In the genomic region with DNA sequence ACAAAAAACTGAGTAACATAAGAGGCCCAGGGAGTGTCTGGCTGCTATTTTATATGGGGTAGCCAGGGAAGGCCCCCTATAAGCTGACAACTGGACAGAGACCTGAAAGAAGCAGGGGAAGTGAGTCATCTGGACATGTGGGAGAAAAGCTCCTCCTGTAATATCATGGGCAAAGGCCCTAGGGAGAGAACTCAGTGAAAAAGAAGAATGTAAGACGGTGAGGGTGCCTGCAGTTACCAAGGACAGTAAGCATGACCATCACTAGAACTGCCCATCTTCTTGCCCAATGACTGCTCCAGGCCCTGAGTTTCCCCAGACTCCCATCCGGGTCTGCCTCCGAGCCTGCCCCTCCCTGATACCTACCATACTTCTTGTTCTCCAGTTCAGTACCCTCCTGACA, we compare ENCODE assay signal across 9 cellular contexts. TPM values are rescaled to one million over a fixed set of nuclear protein-coding genes. Genes with fewer than 3 reads are reported as not detected.
DNase-seq lines count a peak whose midpoint lies in the region; ATAC-seq and TF ChIP-seq lines count a peak whose summit lies in the region.
"Had no signal": no experiment of that assay in that cellular context is flagged by ENCODE, and none has a peak within 500 bp of the region (broad histone marks: within the 10 kb centered on the region; RNA-seq: fewer than 3 reads in every experiment).

No MANE protein-coding gene starts in this region.

- intact Hi-C loops in activated CD4-positive, alpha-beta T cell treated with anti-CD3 and anti-CD28 coated beads, Interleukin-2, amount 10 ng/mL, durations not matched to agents 24 days and 14 days (cut with micrococcal nuclease): loop anchor here (5.0 kb wide), 2 partner anchors 209 to 239 kb away; no protein-coding TSS in a partner anchor
- intact Hi-C loops in activated B cell treated with CpG ODN at 0.5 μM for 24 hours (cut with micrococcal nuclease) (loop anchor here (5.0 to 10.0 kb wide), 2 partner anchors 1294 to 1752 kb away; partner anchors contain the start of genes EEPD1 and HERPUD2), spleen (cut with DNase I; ENCODE audit: low total_unique reads) (no loop called here)

- H3K27ac Mint-ChIP-seq in activated CD4-positive, alpha-beta T cell treated with anti-CD3 and anti-CD28 coated beads, Interleukin-2, amount 10 ng/mL, durations not matched to agents 24 days and 14 days: peak overlapping the region; percentile 90
- H3K27ac Mint-ChIP-seq in activated B cell treated with CpG ODN at 0.5 μM for 24 hours: peak overlapping the region; percentile 99
- H3K27ac Mint-ChIP-seq in glutamatergic neuron (ENCODE audit: unreplicated experiment): no peak overlapping the region

- TF ChIP-seq POLR2A in spleen (IDR thresholded peaks at IDR 0.05): no peak

- 45 to 62% (median 49%) methylated on average over 3 of the region's 3 CpGs for WGBS in spleen, 5 donors

- H3K4me3 ChIP-seq in spleen: peak overlapping the region in 3 of 8 donors; percentile 71 to 97 (median 93)

- H3K4me1 Mint-ChIP-seq in activated CD4-positive, alpha-beta T cell treated with anti-CD3 and anti-CD28 coated beads, Interleukin-2, amount 10 ng/mL, durations not matched to agents 24 days and 14 days: peaks cover 54% of the 10 kb centered on the region
- H3K4me1 Mint-ChIP-seq in activated B cell treated with CpG ODN at 0.5 μM for 24 hours: peaks cover 67% of the 10 kb centered on the region
- H3K4me1 Mint-ChIP-seq in glutamatergic neuron (ENCODE audit: low read depth, unreplicated experiment): peaks cover 5% of the 10 kb centered on the region

- no peaks in the 10 kb centered on the region for H3K27me3 ChIP-seq in spleen (replicated peaks in 1 of 7)

- H3K27me3 Mint-ChIP-seq in activated CD4-positive, alpha-beta T cell treated with anti-CD3 and anti-CD28 coated beads, Interleukin-2, amount 10 ng/mL, durations not matched to agents 24 days and 14 days: no peaks in the 10 kb centered on the region
- H3K27me3 Mint-ChIP-seq in activated B cell treated with CpG ODN at 0.5 μM for 24 hours (no peaks in the 10 kb centered on the region), glutamatergic neuron (ENCODE audit: unreplicated experiment) (peaks cover 1% of the 10 kb centered on the region)

- peaks cover 23 to 78% (median 73%) of the 10 kb centered on the region in 6 donors for H3K4me1 ChIP-seq in spleen

- peaks cover 37% of the 10 kb centered on the region for H3K36me3 Mint-ChIP-seq in activated CD4-positive, alpha-beta T cell treated with anti-CD3 and anti-CD28 coated beads, Interleukin-2, amount 10 ng/mL, durations not matched to agents 24 days and 14 days (ENCODE audit: low read depth)
- peaks cover 22% of the 10 kb centered on the region for H3K36me3 Mint-ChIP-seq in activated B cell treated with CpG ODN at 0.5 μM for 24 hours (ENCODE audit: low read depth)
- no peaks in the 10 kb centered on the region for H3K36me3 Mint-ChIP-seq in glutamatergic neuron (ENCODE audit: unreplicated experiment)

- peak overlapping the region; percentile 10 to 99 (median 97) for H3K27ac ChIP-seq in spleen

- H3K9me3 ChIP-seq in spleen: no peaks in the 10 kb centered on the region

- peak overlapping the region; percentile 98 for H3K4me3 Mint-ChIP-seq in activated CD4-positive, alpha-beta T cell treated with anti-CD3 and anti-CD28 coated beads, Interleukin-2, amount 10 ng/mL, durations not matched to agents 24 days and 14 days
- peak overlapping the region; percentile 56 for H3K4me3 Mint-ChIP-seq in activated B cell treated with CpG ODN at 0.5 μM for 24 hours
- peak overlapping the region; percentile 60 for H3K4me3 Mint-ChIP-seq in glutamatergic neuron (ENCODE audit: unreplicated experiment)

- H3K36me3 ChIP-seq in spleen: peaks cover 0 to 17% (median 4%) of the 10 kb centered on the region in 6 donors

- POLR2A ChIA-PET in activated B cell treated with CpG ODN at 0.5 μM for 24 hours (lab: Charles Lee): interaction anchor here (1.2 to 4.8 kb wide), 2 partner anchors 92 to 157 kb away, joined by 4 to 61 read pairs; no protein-coding TSS in a partner anchor

- no peak for ATAC-seq in activated B cell treated with CpG ODN at 0.5 μM for 24 hours (ENCODE audit: low read depth)
- no peak for ATAC-seq in SK-N-SH treated with all-trans-retinoic acid at 6 μM for 48 hours

- CTCF ChIA-PET in activated B cell treated with CpG ODN at 0.5 μM for 24 hours (lab: Charles Lee): interaction anchor here (1.8 kb wide), 1 partner anchor 211 kb away, joined by 4 read pairs; no protein-coding TSS in a partner anchor

- no peak for DNase-seq in activated CD4-positive, alpha-beta T cell treated with anti-CD3 and anti-CD28 coated beads, Interleukin-2, amount 10 ng/mL, durations not matched to agents 24 days and 14 days
- DNase-seq in activated CD4-positive, alpha-beta T cell treated with anti-CD3 and anti-CD28 coated beads, Interleukin-2, amount 50 U/mL, for 4 hours: no peak
- DNase-seq in activated B cell treated with CpG ODN at 0.5 μM for 24 hours (no peak), glutamatergic neuron (no peak), spleen (no peak), SW 1271 (lab: John Stamatoyannopoulos, UW) (no peak), NAMALWA (ENCODE audit: low spot score) (no peak)

- no peaks in the 10 kb centered on the region for H3K9me3 Mint-ChIP-seq in activated CD4-positive, alpha-beta T cell treated with anti-CD3 and anti-CD28 coated beads, Interleukin-2, amount 10 ng/mL, durations not matched to agents 24 days and 14 days
- H3K9me3 Mint-ChIP-seq in activated B cell treated with CpG ODN at 0.5 μM for 24 hours: no peaks in the 10 kb centered on the region
- H3K9me3 Mint-ChIP-seq in glutamatergic neuron (ENCODE audit: unreplicated experiment): peaks cover 9% of the 10 kb centered on the region

- no peak for TF ChIP-seq CTCF in activated B cell treated with CpG ODN at 0.5 μM for 24 hours (IDR thresholded peaks at IDR 0.05)
- TF ChIP-seq CTCF in glutamatergic neuron (IDR thresholded peaks at IDR 0.05; ENCODE audit: partially characterized antibody, unreplicated experiment): no peak
- no peak for TF ChIP-seq CTCF in spleen (IDR thresholded peaks at IDR 0.05 in 8 of 11, conservative IDR thresholded peaks at IDR 0.05 in 3 of 11)

TF ChIP-seq in SK-N-SH treated with all-trans-retinoic acid at 6 μM for 48 hours, 23 proteins besides CTCF, POLR2A, EP300 and RAD21:
- TF ChIP-seq TCF4 (CRISPR knock-in tag; IDR thresholded peaks at IDR 0.05; ENCODE audit: borderline replicate concordance) (no peak), PPARA (CRISPR knock-in tag; IDR thresholded peaks at IDR 0.05; ENCODE audit: borderline replicate concordance) (no peak), SNAI2 (CRISPR knock-in tag; IDR thresholded peaks at IDR 0.05) (no peak), ESRRG (CRISPR knock-in tag; IDR thresholded peaks at IDR 0.05) (no peak)

RNA-seq across cellular contexts. Expression of gene ELMO1, which starts 2.3 kb away (rescaled TPM):
- 110 and 121 TPM in 2 replicates for total RNA-seq in activated CD4-positive, alpha-beta T cell treated with anti-CD3 and anti-CD28 coated beads, Interleukin-2, amount 10 ng/mL, durations not matched to agents 24 days and 14 days
- total RNA-seq in activated B cell treated with CpG ODN at 0.5 μM for 24 hours (108 and 132 TPM in 2 replicates), glutamatergic neuron (ENCODE audit: unreplicated experiment) (5.5 TPM), spleen (100 to 1,000 TPM; 137 to 494 (median 229) TPM)
- 10 to 100 TPM; 26.0 to 39.4 (median 26.5) TPM for polyA plus RNA-seq in spleen
- total RNA-seq: A673 had no signal

Comparison
In these comparisons a context has a peak if more than half of its experiments do, and no peak if none do; other contexts are left out.
1. RNA of gene ELMO1, which starts 2.3 kb away (total RNA-seq): 137 to 494 TPM in spleen, 108 to 132 TPM in activated B cell treated with CpG ODN at 0.5 μM for 24 hours and 110 to 121 TPM in activated CD4-positive, alpha-beta T cell treated with anti-CD3 and anti-CD28 coated beads, Interleukin-2, amount 10 ng/mL, durations not matched to agents 24 days and 14 days; 5.5 TPM in glutamatergic neuron (single experiment); every median in the first group is over 10 times any median in the second.
2. Peak in every context shown above with its lines, with median percentiles within 50 percentile points of each other: H3K4me3 Mint-ChIP-seq.